In genomic region chr2:86623549-86624547, GRCh38 we compare ENCODE assay signal across 8 cellular contexts. TPM values are rescaled to one million over a fixed set of nuclear protein-coding genes. Genes with fewer than 3 reads are reported as not detected.
DNase-seq lines count a peak whose midpoint lies in the region; ATAC-seq, FAIRE-seq and TF ChIP-seq lines count a peak whose summit lies in the region.

A gene with protein sequence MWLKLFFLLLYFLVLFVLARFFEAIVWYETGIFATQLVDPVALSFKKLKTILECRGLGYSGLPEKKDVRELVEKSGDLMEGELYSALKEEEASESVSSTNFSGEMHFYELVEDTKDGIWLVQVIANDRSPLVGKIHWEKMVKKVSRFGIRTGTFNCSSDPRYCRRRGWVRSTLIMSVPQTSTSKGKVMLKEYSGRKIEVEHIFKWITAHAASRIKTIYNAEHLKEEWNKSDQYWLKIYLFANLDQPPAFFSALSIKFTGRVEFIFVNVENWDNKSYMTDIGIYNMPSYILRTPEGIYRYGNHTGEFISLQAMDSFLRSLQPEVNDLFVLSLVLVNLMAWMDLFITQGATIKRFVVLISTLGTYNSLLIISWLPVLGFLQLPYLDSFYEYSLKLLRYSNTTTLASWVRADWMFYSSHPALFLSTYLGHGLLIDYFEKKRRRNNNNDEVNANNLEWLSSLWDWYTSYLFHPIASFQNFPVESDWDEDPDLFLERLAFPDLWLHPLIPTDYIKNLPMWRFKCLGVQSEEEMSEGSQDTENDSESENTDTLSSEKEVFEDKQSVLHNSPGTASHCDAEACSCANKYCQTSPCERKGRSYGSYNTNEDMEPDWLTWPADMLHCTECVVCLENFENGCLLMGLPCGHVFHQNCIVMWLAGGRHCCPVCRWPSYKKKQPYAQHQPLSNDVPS (minus strand): TSS chr2:86623865. CDS start chr2:86622886, 979 bp downstream.

- peak; percentile 83 for FAIRE-seq in GM19239 (lab: Jason Lieb, UNC)

- TF ChIP-seq CTCF in BJ (IDR thresholded peaks at IDR 0.05; ENCODE audit: insufficient read depth, low read depth, low read length), result no peak

- peaks cover 1% of the 10 kb centered on the region; the same call in 1 of the 2 replicates for H3K36me3 ChIP-seq in BJ (ENCODE audit: control insufficient read depth, insufficient read depth, low read length)

- ATAC-seq in HG03457 (IDR thresholded peaks at IDR 0.05; ENCODE audit: unreplicated experiment) (peak; percentile 72), left lobe of liver (peak; percentile 90)

- no peaks in the 10 kb centered on the region for H3K27me3 ChIP-seq in BJ (ENCODE audit: control insufficient read depth, insufficient read depth, low read length)

- H3K4me3 ChIP-seq in BJ (ENCODE audit: low read depth, low read length), result peak within 1 kb of the TSS; percentile 86

- CTCF ChIA-PET in BJ (lab: Yijun Ruan, JAX), result no interaction called here

- DNase-seq in BJ (ENCODE audit: low read depth) (peak; percentile 29), GM19239 (ENCODE audit: insufficient read length, low spot score) (peak; percentile 71), NCI-H69 (lab: John Stamatoyannopoulos, UW) (peak; percentile 92), cortex of kidney (lab: John Stamatoyannopoulos, UW) (peak; percentile 51), left lobe of liver (ENCODE audit: low spot score) (peak; percentile 98)
- DNase-seq in activated CD4-positive, alpha-beta T cell treated with anti-CD3 and anti-CD28 coated beads, Interleukin-2, amount 50 U/mL, for 1 hour, result peak; percentile 92
- peak; percentile 95 to 96 for DNase-seq in stimulated activated CD4-positive, alpha-beta T cell treated with anti-CD3 and anti-CD28 coated beads, Interleukin-2, amount 100 ng/mL, for 24 hours

- POLR2A ChIA-PET in BJ (lab: Charles Lee), result no interaction called here

RNA-seq across cellular contexts. Expression of the gene that starts here (rescaled TPM):
- polyA plus RNA-seq in BJ (2011; rRNA removed), result 8.2 and 18.3 TPM in 2 replicates
- 7.6 and 9.1 TPM in 2 replicates for polyA minus RNA-seq in BJ (2011; rRNA and poly(A)+ RNA removed)
- 43.6 TPM for total RNA-seq in left lobe of liver

Comparison
In these comparisons a context has a peak if more than half of its experiments do, and no peak if none do; other contexts are left out.
1. Peak in every context shown above with its lines: DNase-seq, ATAC-seq and H3K4me3 ChIP-seq.
2. DNase-seq: peak in every context shown above with its lines; median percentile 98 in left lobe of liver; 96 in stimulated activated CD4-positive, alpha-beta T cell treated with anti-CD3 and anti-CD28 coated beads, Interleukin-2, amount 100 ng/mL, for 24 hours; 92 in NCI-H69; 92 in activated CD4-positive, alpha-beta T cell treated with anti-CD3 and anti-CD28 coated beads, Interleukin-2, amount 50 U/mL, for 1 hour; 71 in GM19239; 51 in cortex of kidney; 29 in BJ.